In genomic region chr2:178320011-178320410, GRCh38 we compare ENCODE assay signal across 2 cellular contexts.
TF ChIP-seq lines count a peak whose summit lies in the region.

No MANE protein-coding gene starts in this region.

TF ChIP-seq in HepG2, 621 proteins besides CTCF, POLR2A, EP300 and RAD21 (continued from another document):
- no peak for TF ChIP-seq ZNF18 (CRISPR knock-in tag; IDR thresholded peaks at IDR 0.05; ENCODE audit: insufficient replicate concordance)
- no peak for TF ChIP-seq ZNF281 (CRISPR knock-in tag; IDR thresholded peaks at IDR 0.05; ENCODE audit: borderline replicate concordance)
- no peak for TF ChIP-seq ZNF17 (CRISPR knock-in tag; IDR thresholded peaks at IDR 0.05)
- no peak for TF ChIP-seq MIER2 (CRISPR knock-in tag; IDR thresholded peaks at IDR 0.05)
- TF ChIP-seq SIN3B (IDR thresholded peaks at IDR 0.05; ENCODE audit: low read length) = no peak
- TF ChIP-seq CAMTA2 (CRISPR knock-in tag; IDR thresholded peaks at IDR 0.05; ENCODE audit: borderline replicate concordance) = no peak
- no peak for TF ChIP-seq HOXA3 (CRISPR knock-in tag; IDR thresholded peaks at IDR 0.05)
- TF ChIP-seq ZNF775 (CRISPR knock-in tag; IDR thresholded peaks at IDR 0.05; ENCODE audit: borderline replicate concordance) = no peak

TF ChIP-seq in WTC11, 78 proteins besides CTCF, POLR2A, EP300 and RAD21 (continued from another document):
- TF ChIP-seq, protein P1, sequence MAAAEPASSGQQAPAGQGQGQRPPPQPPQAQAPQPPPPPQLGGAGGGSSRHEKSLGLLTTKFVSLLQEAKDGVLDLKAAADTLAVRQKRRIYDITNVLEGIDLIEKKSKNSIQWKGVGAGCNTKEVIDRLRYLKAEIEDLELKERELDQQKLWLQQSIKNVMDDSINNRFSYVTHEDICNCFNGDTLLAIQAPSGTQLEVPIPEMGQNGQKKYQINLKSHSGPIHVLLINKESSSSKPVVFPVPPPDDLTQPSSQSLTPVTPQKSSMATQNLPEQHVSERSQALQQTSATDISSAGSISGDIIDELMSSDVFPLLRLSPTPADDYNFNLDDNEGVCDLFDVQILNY (CRISPR knock-in tag; IDR thresholded peaks at IDR 0.05) = no peak
